ENCODE assay signal across 31 cellular contexts in the genomic region with DNA sequence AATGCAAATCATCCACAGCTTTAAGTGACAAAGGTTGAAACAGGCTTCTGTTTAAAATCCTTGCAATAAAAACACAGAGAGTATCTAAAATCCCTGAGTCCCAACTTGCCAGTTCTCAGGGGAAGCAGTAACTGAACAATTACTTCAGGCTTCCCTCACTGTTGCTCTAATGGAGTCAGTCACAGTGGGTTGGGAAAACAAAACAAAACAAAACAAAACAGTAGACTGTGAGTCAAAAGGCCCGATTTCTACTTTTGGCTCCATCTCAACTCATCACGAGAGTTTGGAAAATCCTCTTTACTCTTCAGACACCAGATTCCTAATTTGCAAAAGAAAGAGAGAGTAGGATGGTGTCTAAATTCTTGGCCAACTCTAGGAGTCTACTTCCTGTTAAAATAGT. TPM values are rescaled to one million over a fixed set of nuclear protein-coding genes. Genes with fewer than 3 reads are reported as not detected.
A peak's percentile ranks its signal among the peaks of the same experiment; 100 is the strongest.
DNase-seq lines count a peak whose midpoint lies in the region; ATAC-seq and TF ChIP-seq lines count a peak whose summit lies in the region.
"Had no signal": no experiment of that assay in that cellular context is flagged by ENCODE, and none has a peak within 500 bp of the region (broad histone marks: within the 10 kb centered on the region; RNA-seq: fewer than 3 reads in every experiment).

No MANE protein-coding gene starts in this region.

- TF ChIP-seq CTCF in cardiac muscle cell (IDR thresholded peaks at IDR 0.05; ENCODE audit: low read depth, low read length): no peak

- DNase-seq in cardiac muscle cell (ENCODE audit: low read depth in 1 of 2, low spot score in 1 of 2) (peak in 1 of 2 donors; percentile 40), left ventricle myocardium superior (no peak), mesendoderm (no peak), renal cortical epithelial cell (ENCODE audit: low read depth) (peak; percentile 4), amniotic stem cell (lab: John Stamatoyannopoulos, UW) (no peak)
- DNase-seq: 8988T; ACHN; BE2C; Calu3; CD8-positive, alpha-beta memory T cell; DMS79 treated with DMSO at 0.1 percent for 48 hours; GF-D8; H9; KBM-7; MV-4-11; NCI-H1105; NCI-H1436 treated with DMSO at 0.1 percent for 48 hours; NCI-H1930; NCI-H2107; NCI-H446 treated with DMSO at 0.1 percent for 48 hours; NCI-H526; NCI-H82; NK-92 treated with Interleukin-12 subunit alpha and Interleukin-12 subunit beta, amount 100 ng/mL, for 24 hours; PC-3 had no signal

- no peak overlapping the region for H3K4ac ChIP-seq in mesendoderm (ENCODE audit: low read depth, low read length)

- no peak overlapping the region for H3K4me2 ChIP-seq in mesendoderm (ENCODE audit: low read length)

- no peaks in the 10 kb centered on the region for H3K79me1 ChIP-seq in mesendoderm (ENCODE audit: low read length)

- H3K9me3 ChIP-seq in cardiac muscle cell (ENCODE audit: low read depth): no peaks in the 10 kb centered on the region
- H3K9me3 ChIP-seq: BE2C had no signal

- no peak overlapping the region for H2BK15ac ChIP-seq in mesendoderm (replicated peaks; ENCODE audit: low read depth)

- H3K4me1 ChIP-seq in cardiac muscle cell (ENCODE audit: low read depth) (peaks cover 27% of the 10 kb centered on the region), mesendoderm (ENCODE audit: control insufficient read depth, low read depth, low read length) (peaks cover 6% of the 10 kb centered on the region)
- H3K4me1 ChIP-seq: BE2C had no signal

- ATAC-seq in left ventricle myocardium superior (no peak), GM18519 (IDR thresholded peaks at IDR 0.05; ENCODE audit: low FRiP score, unreplicated experiment) (no peak), GM18861 (IDR thresholded peaks at IDR 0.05; ENCODE audit: unreplicated experiment) (no peak), HG02885 (IDR thresholded peaks at IDR 0.05; ENCODE audit: poor library complexity, unreplicated experiment) (no peak)
- ATAC-seq: PC-3 had no signal

- H3K36me3 ChIP-seq in cardiac muscle cell: no peaks in the 10 kb centered on the region
- no peaks in the 10 kb centered on the region for H3K36me3 ChIP-seq in mesendoderm (ENCODE audit: control insufficient read depth, insufficient read depth, low read length)
- H3K36me3 ChIP-seq: BE2C had no signal

- no peak overlapping the region for H2AK5ac ChIP-seq in mesendoderm (ENCODE audit: low read length)

- intact Hi-C loops in left ventricle myocardium superior (cut with micrococcal nuclease): no loop called here

- peak overlapping the region; percentile 39 for H3K9ac ChIP-seq in mesendoderm (ENCODE audit: low read length)

- no peak overlapping the region for H2BK5ac ChIP-seq in mesendoderm (ENCODE audit: low read length)

- no peak overlapping the region for H3K56ac ChIP-seq in mesendoderm (ENCODE audit: low read length)

- no peak overlapping the region for H3K18ac ChIP-seq in mesendoderm (ENCODE audit: low read length)

- WGBS in mesendoderm (ENCODE audit: extremely low coverage, insufficient coverage, low lambda C conversion rate): no CpG with 5 or more reads among the region's 2 CpGs

- H3K23ac ChIP-seq in mesendoderm (ENCODE audit: low read length): no peak overlapping the region

- H3K27me3 ChIP-seq in cardiac muscle cell: no peaks in the 10 kb centered on the region
- no peaks in the 10 kb centered on the region for H3K27me3 ChIP-seq in mesendoderm (ENCODE audit: insufficient read depth, low read length, poor library complexity)
- H3K27me3 ChIP-seq: BE2C had no signal

- no peaks in the 10 kb centered on the region for H3K79me2 ChIP-seq in mesendoderm (ENCODE audit: control insufficient read depth, insufficient read depth, low read length)

- H3K27ac ChIP-seq in cardiac muscle cell: peak overlapping the region; percentile 85
- H3K27ac ChIP-seq in mesendoderm (ENCODE audit: low read depth, low read length): no peak overlapping the region

- H4K8ac ChIP-seq in mesendoderm (ENCODE audit: low read depth, low read length): no peak overlapping the region

- no peak overlapping the region for H4K5ac ChIP-seq in mesendoderm (ENCODE audit: low read length)

- H3K4me3 ChIP-seq in cardiac muscle cell (no peak overlapping the region), mesendoderm (ENCODE audit: low read length) (no peak overlapping the region)

- no peak overlapping the region for H2BK120ac ChIP-seq in mesendoderm (ENCODE audit: low read depth, low read length)

RNA-seq across cellular contexts. Expression of a gene that starts 1.1 kb away (rescaled TPM):
- total RNA-seq in cardiac muscle cell: 0.95 and 1.9 TPM in 2 replicates
- polyA plus RNA-seq in cardiac muscle cell: 0.82 and 2.2 TPM in 2 replicates
- total RNA-seq in left ventricle myocardium superior: 0.20 TPM
- 0.21 TPM for polyA plus RNA-seq in mesendoderm (2013, experiment 1 of 2)
- polyA plus RNA-seq in mesendoderm (2013, experiment 2 of 2): 0.29 TPM
- 0.05 TPM in 1 of 2 replicates, not detected in the other for total RNA-seq in renal cortical epithelial cell
- total RNA-seq: Calu3; CD8-positive, alpha-beta memory T cell; H9; LHCN-M2; MCF 10A; PC-3; SK-MEL-5 had no signal
- polyA plus RNA-seq: CD14-positive monocyte; CD8-positive, alpha-beta memory T cell had no signal
